Comparison of ENCODE assay signal across 29 cellular contexts in genomic region chr3:17469520-17469919, GRCh38.
DNase-seq lines count a peak whose midpoint lies in the region; ATAC-seq, FAIRE-seq and TF ChIP-seq lines count a peak whose summit lies in the region.
"Had no signal": no experiment of that assay in that cellular context is flagged by ENCODE, and none has a peak within 500 bp of the region (broad histone marks: within the 10 kb centered on the region; RNA-seq: fewer than 3 reads in every experiment).

No MANE protein-coding gene starts in this region.

- no peaks in the 10 kb centered on the region for H3K36me3 ChIP-seq in HEK293 (ENCODE audit: control insufficient read depth in 2 of 2, insufficient read depth in 1 of 2, low read length in 2 of 2)

- CTCF ChIA-PET in HEK293 (lab: Yijun Ruan, JAX) = interaction anchor here (0.7 kb wide), 1 partner anchor 32 kb away, joined by 5 read pairs; no protein-coding TSS in a partner anchor

- no peak overlapping the region for H3K4me3 ChIP-seq in HEK293 (ENCODE audit: low read depth, low read length)
- H3K4me3 ChIP-seq: dorsolateral prefrontal cortex, psoas muscle had no signal

- no peak for TF ChIP-seq CTCF in D721Med (IDR thresholded peaks at IDR 0.05; ENCODE audit: insufficient read depth, missing control alignments)
- TF ChIP-seq CTCF in HEK293 (tag by site-specific recombination; IDR thresholded peaks at IDR 0.05) = no peak

- no peaks in the 10 kb centered on the region for H3K4me1 ChIP-seq in HEK293 (ENCODE audit: control insufficient read depth, insufficient read depth, low read length)
- H3K4me1 ChIP-seq: Caco-2 had no signal

- H3K9me3 ChIP-seq in HEK293 (ENCODE audit: control insufficient read depth, insufficient read depth, low read depth, low read length) = no peaks in the 10 kb centered on the region
- H3K9me3 ChIP-seq: Caco-2, psoas muscle had no signal

- H3K9me3 Mint-ChIP-seq in natural killer cell treated with Interleukin-12 subunit alpha and Interleukin-12 subunit beta and Interleukin-15 and Interleukin-18, amount 100 ng/mL, for 72 hours = no peaks in the 10 kb centered on the region
- H3K9me3 Mint-ChIP-seq: HFFc6, T-cell had no signal

- peak; percentile 16 for FAIRE-seq in D721Med (lab: Jason Lieb, UNC)
- FAIRE-seq: astrocyte, endothelial cell of umbilical vein, GM12891, keratinocyte, TTC549 had no signal

- H3K4me1 Mint-ChIP-seq in natural killer cell treated with Interleukin-12 subunit alpha and Interleukin-12 subunit beta and Interleukin-15 and Interleukin-18, amount 100 ng/mL, for 72 hours (ENCODE audit: low read depth in 2 of 2) = peaks cover 1 to 6% of the 10 kb centered on the region in 2 donors
- H3K4me1 Mint-ChIP-seq: activated naive CD8-positive, alpha-beta T cell treated with anti-CD3 and anti-CD28 coated beads for 36 hours; T-cell had no signal

- no peak overlapping the region for H3K27ac ChIP-seq in HEK293 (ENCODE audit: extremely low read depth, low read depth, low read length)
- H3K27ac ChIP-seq: HL-60, psoas muscle had no signal

- no peaks in the 10 kb centered on the region for H3K36me3 Mint-ChIP-seq in natural killer cell treated with Interleukin-12 subunit alpha and Interleukin-12 subunit beta and Interleukin-15 and Interleukin-18, amount 100 ng/mL, for 72 hours

- no peaks in the 10 kb centered on the region for H3K27me3 Mint-ChIP-seq in natural killer cell treated with Interleukin-12 subunit alpha and Interleukin-12 subunit beta and Interleukin-15 and Interleukin-18, amount 100 ng/mL, for 72 hours
- H3K27me3 Mint-ChIP-seq: activated naive CD8-positive, alpha-beta T cell treated with anti-CD3 and anti-CD28 coated beads for 36 hours; naive B cell; T-cell had no signal

- H3K4me3 Mint-ChIP-seq in natural killer cell treated with Interleukin-12 subunit alpha and Interleukin-12 subunit beta and Interleukin-15 and Interleukin-18, amount 100 ng/mL, for 72 hours = no peak overlapping the region
- H3K4me3 Mint-ChIP-seq: activated naive CD8-positive, alpha-beta T cell treated with anti-CD3 and anti-CD28 coated beads for 36 hours; HFFc6; mesothelial cell of epicardium; naive B cell; T-cell had no signal

- no peak overlapping the region for H3K27ac Mint-ChIP-seq in natural killer cell treated with Interleukin-12 subunit alpha and Interleukin-12 subunit beta and Interleukin-15 and Interleukin-18, amount 100 ng/mL, for 72 hours
- H3K27ac Mint-ChIP-seq: activated naive CD8-positive, alpha-beta T cell treated with anti-CD3 and anti-CD28 coated beads for 36 hours; HFFc6; mesothelial cell of epicardium; T-cell had no signal

- DNase-seq in D721Med (ENCODE audit: insufficient read length, low spot score) = no peak
- peak; percentile 1 for DNase-seq in T1000 (lab: John Stamatoyannopoulos, UW)
- peak; percentile 15 for DNase-seq in left kidney (ENCODE audit: low read depth, low spot score)
- no peak for DNase-seq in NCI-H345 treated with DMSO at 0.1 percent for 48 hours (lab: John Stamatoyannopoulos, UW; ENCODE audit: unreplicated experiment)
- no peak for DNase-seq in cerebellar cortex (ENCODE audit: low spot score)
- DNase-seq in natural killer cell treated with Interleukin-12 subunit alpha and Interleukin-12 subunit beta and Interleukin-15 and Interleukin-18, amount 100 ng/mL, for 72 hours (ENCODE audit: low spot score) = no peak
- DNase-seq: activated effector memory CD4-positive, alpha-beta T cell treated with Interleukin-2 at 50 U/mL for 16 hours; activated naive CD8-positive, alpha-beta T cell treated with anti-CD3 and anti-CD28 coated beads for 36 hours; C1 segment of cervical spinal cord; Caco-2; dorsolateral prefrontal cortex; HFFc6; MV-4-11; naive B cell; NCI-H524 treated with DMSO at 0.1 percent for 48 hours; psoas muscle; SHP77 treated with DMSO at 0.1 percent for 48 hours; stimulated activated CD4-positive, alpha-beta T cell treated with anti-CD3 and anti-CD28 coated beads, Interleukin-15, amount 100 ng/mL, for 24 hours; stimulated activated naive CD4-positive, alpha-beta T cell treated with Interleukin-2 at 50 U/mL for 16 hours; T-cell had no signal

- no peak for ATAC-seq in natural killer cell treated with Interleukin-12 subunit alpha and Interleukin-12 subunit beta and Interleukin-15 and Interleukin-18, amount 100 ng/mL, for 72 hours
- ATAC-seq: activated CD4-positive, CD25-positive, alpha-beta regulatory T cell treated with anti-CD3 and anti-CD28 coated beads, Interleukin-2, amount 50 U/mL, for 24 hours; psoas muscle; T-cell had no signal

- POLR2A ChIA-PET in HEK293 (lab: Yijun Ruan, JAX) = no interaction called here

TF ChIP-seq in HEK293, 187 proteins besides CTCF, POLR2A, EP300 and RAD21 (continues in another document):
- no peak for TF ChIP-seq ZNF221 (tag by site-specific recombination; IDR thresholded peaks at IDR 0.05; ENCODE audit: borderline replicate concordance)
- no peak for TF ChIP-seq MEIS1 (CRISPR knock-in tag; IDR thresholded peaks at IDR 0.05; ENCODE audit: borderline replicate concordance)
- 0 out of 2 replicates have a peak, but pooled peaks have one; percentile 25 for TF ChIP-seq ZNF394 (tag by site-specific recombination; IDR thresholded peaks at IDR 0.05; ENCODE audit: borderline replicate concordance)
- peak; percentile 58; the same call in 1 of the 2 replicates for TF ChIP-seq ZNF843 (tag by site-specific recombination; IDR thresholded peaks at IDR 0.05)
- TF ChIP-seq SALL2 (tag by site-specific recombination; IDR thresholded peaks at IDR 0.05; ENCODE audit: borderline replicate concordance) = 0 out of 2 replicates have a peak, but pooled peaks have one; percentile 41
- no peak for TF ChIP-seq HOXC10 (CRISPR knock-in tag; IDR thresholded peaks at IDR 0.05)
- TF ChIP-seq ZNF791 (tag by site-specific recombination; IDR thresholded peaks at IDR 0.05) = no peak
- 0 out of 2 replicates have a peak, but pooled peaks have one; percentile 69 for TF ChIP-seq ZSCAN18 (tag by site-specific recombination; IDR thresholded peaks at IDR 0.05)
- TF ChIP-seq SCRT2 (tag by site-specific recombination; IDR thresholded peaks at IDR 0.05) = peak; percentile 62; the same call in 1 of the 2 replicates
- TF ChIP-seq ZNF184 (tag by site-specific recombination; IDR thresholded peaks at IDR 0.05) = 0 out of 2 replicates have a peak, but pooled peaks have one; percentile 28
- peak; percentile 52; the same call in 1 of the 2 replicates for TF ChIP-seq ZNF350 (tag by site-specific recombination; IDR thresholded peaks at IDR 0.05)
- peak; percentile 59 for TF ChIP-seq ZNF629 (tag by site-specific recombination; IDR thresholded peaks at IDR 0.05)
- 0 out of 2 replicates have a peak, but pooled peaks have one; percentile 33 for TF ChIP-seq ZNF660 (tag by site-specific recombination; IDR thresholded peaks at IDR 0.05)
- no peak for TF ChIP-seq ZNF138 (tag by site-specific recombination; IDR thresholded peaks at IDR 0.05; ENCODE audit: borderline replicate concordance)
- TF ChIP-seq TSHZ1 (tag by site-specific recombination; IDR thresholded peaks at IDR 0.05; ENCODE audit: borderline replicate concordance) = 0 out of 2 replicates have a peak, but pooled peaks have one; percentile 33
- TF ChIP-seq GLI2 (tag by site-specific recombination; IDR thresholded peaks at IDR 0.05; ENCODE audit: borderline replicate concordance, low read depth) = 0 out of 2 replicates have a peak, but pooled peaks have one; percentile 7
- 0 out of 2 replicates have a peak, but pooled peaks have one; percentile 27 for TF ChIP-seq ZIC2 (tag by site-specific recombination; IDR thresholded peaks at IDR 0.05)

Comparison
In these comparisons a context has a peak if more than half of its experiments do, and no peak if none do; other contexts are left out.
1. DNase-seq: peak in T1000 (single experiment) and left kidney (single experiment); none in D721Med (single experiment), NCI-H345 treated with DMSO at 0.1 percent for 48 hours (single experiment), cerebellar cortex (single experiment) and natural killer cell treated with Interleukin-12 subunit alpha and Interleukin-12 subunit beta and Interleukin-15 and Interleukin-18, amount 100 ng/mL, for 72 hours (single experiment).